Comparison of ENCODE assay signal across 32 cellular contexts in the genomic region with DNA sequence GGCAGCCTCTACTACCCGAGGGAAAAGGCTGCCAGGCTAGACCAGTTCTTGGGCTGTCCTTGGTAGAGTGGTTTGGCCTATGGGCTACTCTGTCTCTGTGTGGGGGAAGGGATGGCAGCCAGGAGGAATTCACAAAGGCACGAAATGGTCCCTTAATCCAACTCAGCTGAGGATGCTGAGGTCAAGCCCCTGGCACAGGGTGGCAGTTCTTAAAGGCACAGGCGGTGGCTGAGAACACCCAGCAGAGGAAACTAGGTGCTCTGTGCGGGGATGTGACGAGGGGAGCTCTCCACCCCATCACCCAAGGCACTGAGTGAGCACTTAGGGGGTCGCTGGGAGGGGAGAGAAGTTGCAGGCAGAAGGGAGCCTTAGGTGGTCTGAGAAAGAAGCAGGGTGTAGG. TPM values are rescaled to one million over a fixed set of nuclear protein-coding genes. Genes with fewer than 3 reads are reported as not detected.
"Had no signal": no experiment of that assay in that cellular context is flagged by ENCODE, and none has a peak within 500 bp of the region (broad histone marks: within the 10 kb centered on the region; RNA-seq: fewer than 3 reads in every experiment).

Gene MFRP, minus strand, starts transcription at position 101 of the 400 bp plus-strand sequence. CDS start 192 bp downstream, outside the sequence.

- H3K4me2 ChIP-seq: hepatocyte had no signal

- H3K4me1 Mint-ChIP-seq: immature natural killer cell had no signal

- H3K36me3 ChIP-seq: brain microvascular endothelial cell, left ventricle myocardium inferior, tibial artery had no signal

- H3K27ac ChIP-seq: brain microvascular endothelial cell, hepatocyte, left ventricle myocardium inferior, tibial artery had no signal

- H3K27ac Mint-ChIP-seq: activated naive CD8-positive, alpha-beta T cell treated with anti-CD3 and anti-CD28 coated beads, Interleukin-2, amount 10 ng/mL, durations not matched to agents 7 days and 5 days; immature natural killer cell; natural killer cell treated with Interleukin-12 subunit alpha and Interleukin-12 subunit beta and Interleukin-15 and Interleukin-18, amount 100 ng/mL, for 72 hours; WTC11 had no signal

- H3K27me3 ChIP-seq: tibial artery had no signal

- ATAC-seq: activated T-cell treated with anti-CD3 and anti-CD28 coated beads, Interleukin-2, amount 50 U/mL, for 4 hours; WTC11 had no signal

- H3K9me3 Mint-ChIP-seq: activated naive CD8-positive, alpha-beta T cell treated with anti-CD3 and anti-CD28 coated beads, Interleukin-2, amount 10 ng/mL, durations not matched to agents 7 days and 5 days; activated T-cell treated with anti-CD3 and anti-CD28 coated beads, Interleukin-2, amount 50 U/mL, for 4 hours; immature natural killer cell; natural killer cell treated with Interleukin-12 subunit alpha and Interleukin-12 subunit beta and Interleukin-15 and Interleukin-18, amount 100 ng/mL, for 72 hours had no signal

- H3K4me3 Mint-ChIP-seq: activated naive CD8-positive, alpha-beta T cell treated with anti-CD3 and anti-CD28 coated beads, Interleukin-2, amount 10 ng/mL, durations not matched to agents 7 days and 5 days; activated T-cell treated with anti-CD3 and anti-CD28 coated beads, Interleukin-2, amount 50 U/mL, for 4 hours; immature natural killer cell; natural killer cell treated with Interleukin-12 subunit alpha and Interleukin-12 subunit beta and Interleukin-15 and Interleukin-18, amount 100 ng/mL, for 72 hours; WTC11 had no signal

- H3K79me2 ChIP-seq: hepatocyte had no signal

- H3K36me3 Mint-ChIP-seq: activated naive CD8-positive, alpha-beta T cell treated with anti-CD3 and anti-CD28 coated beads, Interleukin-2, amount 10 ng/mL, durations not matched to agents 7 days and 5 days; natural killer cell treated with Interleukin-12 subunit alpha and Interleukin-12 subunit beta and Interleukin-15 and Interleukin-18, amount 100 ng/mL, for 72 hours; WTC11 had no signal

- H3K9me3 ChIP-seq: left ventricle myocardium inferior, tibial artery had no signal

- H3K4me3 ChIP-seq: hepatocyte, left ventricle myocardium inferior, tibial artery had no signal

- DNase-seq: activated CD4-positive, alpha-beta T cell treated with anti-CD3 and anti-CD28 coated beads, Interleukin-2, amount 50 U/mL, for 48 hours; activated CD8-positive, alpha-beta memory T cell treated with anti-CD3 and anti-CD28 coated beads, Interleukin-2, amount 50 U/mL, for 48 hours; activated naive CD4-positive, alpha-beta T cell treated with Interleukin-2 at 50 U/mL for 16 hours; activated naive CD8-positive, alpha-beta T cell treated with anti-CD3 and anti-CD28 coated beads, Interleukin-2, amount 10 ng/mL, durations not matched to agents 7 days and 5 days; activated T-cell treated with anti-CD3 and anti-CD28 coated beads, Interleukin-2, amount 50 U/mL, for 4 hours; brain microvascular endothelial cell; central memory CD4-positive, alpha-beta T cell; effector memory CD4-positive, alpha-beta T cell; foreskin melanocyte; immature natural killer cell; kidney glomerular epithelial cell; left ventricle myocardium inferior; mammary epithelial cell; midbrain; occipital lobe; stimulated activated CD8-positive, alpha-beta memory T cell treated with anti-CD3 and anti-CD28 coated beads, Interleukin-4, amount 100 ng/mL, for 48 hours; stimulated activated naive CD4-positive, alpha-beta T cell; T-helper 9 cell; tibial artery had no signal

- H2AFZ ChIP-seq: hepatocyte had no signal

- FAIRE-seq: colon had no signal

RNA-seq across cellular contexts. Expression of gene MFRP, which starts in this region (rescaled TPM):
- total RNA-seq: activated CD8-positive, alpha-beta memory T cell treated with anti-CD3 and anti-CD28 coated beads for 36 hours; activated naive CD8-positive, alpha-beta T cell treated with anti-CD3 and anti-CD28 coated beads, Interleukin-2, amount 10 ng/mL, durations not matched to agents 7 days and 5 days; activated T-cell treated with anti-CD3 and anti-CD28 coated beads, Interleukin-2, amount 50 U/mL, for 4 hours; dermis microvascular lymphatic vessel endothelial cell; hepatocyte; left ventricle myocardium inferior; mammary epithelial cell; natural killer cell treated with Interleukin-12 subunit alpha and Interleukin-12 subunit beta and Interleukin-15 and Interleukin-18, amount 100 ng/mL, for 72 hours; occipital lobe; posterior vena cava; renal cortical epithelial cell; SK-MEL-5; subcutaneous adipose tissue; T-helper 1 cell treated with Interleukin-12 subunit alpha and Interleukin-12 subunit beta and Interleukin-4 antibody, amounts not matched to agents 30 ng/mL and 1 ng/mL, for 36 hours; urinary bladder; WTC11 had no signal
- polyA plus RNA-seq: esophagus, hepatocyte, immature natural killer cell, mammary epithelial cell had no signal
